In genomic region chr2:11514081-11514730, GRCh38 we compare ENCODE assay signal across 16 cellular contexts. TPM values are rescaled to one million over a fixed set of nuclear protein-coding genes. Genes with fewer than 3 reads are reported as not detected.
DNase-seq lines count a peak whose midpoint lies in the region; ATAC-seq, FAIRE-seq and TF ChIP-seq lines count a peak whose summit lies in the region.
"Had no signal": no experiment of that assay in that cellular context is flagged by ENCODE, and none has a peak within 500 bp of the region (broad histone marks: within the 10 kb centered on the region; RNA-seq: fewer than 3 reads in every experiment).

No MANE protein-coding gene starts in this region.

- H3K27me3 ChIP-seq in A673 (replicated peaks; ENCODE audit: insufficient read depth, low read depth, low read length, poor library complexity) (no peaks in the 10 kb centered on the region), HepG2 (ENCODE audit: control insufficient read depth in 1 of 2, insufficient read depth in 2 of 2, low read length in 2 of 2) (no peaks in the 10 kb centered on the region), ovary (no peaks in the 10 kb centered on the region)

- no peak overlapping the region for H3K27ac ChIP-seq in A673 (ENCODE audit: low read depth, low read length, poor library complexity, severe bottlenecking)
- H3K27ac ChIP-seq in HepG2 (ENCODE audit: extremely low read length, insufficient read depth, low read length) = peak overlapping the region; percentile 56
- peak overlapping the region; percentile 33 to 63 for H3K27ac ChIP-seq in ovary
- H3K27ac ChIP-seq: GM23248, HL-60 had no signal

- H2AFZ ChIP-seq in HepG2 (ENCODE audit: low read length) = no peak overlapping the region
- H2AFZ ChIP-seq: GM23248 had no signal

- FAIRE-seq in HepG2 (lab: Jason Lieb, UNC) = peak; percentile 71
- FAIRE-seq: K562 had no signal

- intact Hi-C loops in A673 (cut with micrococcal nuclease; ENCODE audit: unreplicated experiment) = no loop called here
- intact Hi-C loops in HepG2 (cut with micrococcal nuclease; ENCODE audit: unreplicated experiment) = no loop called here
- intact Hi-C loops in ovary (cut with DNase I) = loop anchor here in 1 of 4 donors (5.0 kb wide), 1 partner anchor 37 kb away; no protein-coding TSS in a partner anchor

- in situ Hi-C loops in HepG2 (cut with HindIII; ENCODE audit: extremely low pct_ligation_motif_present, low pct_unique_long_range_greater_than_20kb) = no loop called here

- DNase-seq in A673 (ENCODE audit: low spot score) (peak; percentile 31), NCI-H69 (lab: John Stamatoyannopoulos, UW) (peak; percentile 18), HepG2 (ENCODE audit: low spot score) (peak; percentile 66), ovary (no peak), dermis blood vessel endothelial cell (no peak), NCI-H82 treated with DMSO at 0.1 percent for 48 hours (lab: John Stamatoyannopoulos, UW; ENCODE audit: unreplicated experiment) (no peak)
- DNase-seq: C1 segment of cervical spinal cord; CD4-positive, alpha-beta memory T cell; DND-41; GDM1; GM23248; H9 had no signal

- H3K79me2 ChIP-seq in HepG2 (ENCODE audit: insufficient read depth, low read length) = peaks cover 94% of the 10 kb centered on the region

- TF ChIP-seq EP300 in HepG2 (IDR thresholded peaks at IDR 0.05; ENCODE audit: low read depth in 2 of 2, low read length in 2 of 2) (peak in 1 of 2 experiments; percentile 65; a peak in 1 of 4 replicates), HepG2 (CRISPR knock-in tag; IDR thresholded peaks at IDR 0.05; ENCODE audit: borderline replicate concordance) (peak; percentile 29; the same call in 1 of the 2 replicates), ovary (IDR thresholded peaks at IDR 0.05) (no peak)

- CTCF ChIA-PET in A673 (lab: Charles Lee) (interaction anchor here (0.9 kb wide), 1 partner anchor 69 kb away, joined by 3 read pairs; no protein-coding TSS in a partner anchor), HepG2 (lab: Yijun Ruan, JAX; ENCODE audit: low intra/inter-chr PET ratio, low total read pairs) (no interaction called here)

- POLR2A ChIA-PET in A673 (lab: Charles Lee; ENCODE audit: low non-redundant PET) = no interaction called here
- POLR2A ChIA-PET in HepG2 (lab: Yijun Ruan, JAX) = interaction anchor here (1.0 to 2.6 kb wide), 3 partner anchors 15 to 25 kb away, joined by 3 to 16 read pairs (median 3); no protein-coding TSS in a partner anchor

- 79% methylated on average over 3 of the region's 3 CpGs for WGBS in HepG2 (ENCODE audit: low lambda C conversion rate)
- 80 to 90% (median 83%) methylated on average over 3 of the region's 3 CpGs for WGBS in ovary, 3 donors

- TF ChIP-seq CTCF in A673 (conservative IDR thresholded peaks at IDR 0.05; ENCODE audit: low read depth, low read length) = no peak
- TF ChIP-seq CTCF in HepG2 (CRISPR knock-in tag; IDR thresholded peaks at IDR 0.05) = no peak
- no peak for TF ChIP-seq CTCF in ovary (IDR thresholded peaks at IDR 0.05)

- H3K4me3 ChIP-seq in A673 (ENCODE audit: low read depth, low read length, poor library complexity, severe bottlenecking) (no peak overlapping the region), HepG2 (replicated peaks in 1 of 3; ENCODE audit: insufficient read depth in 1 of 3, low read depth in 2 of 3, low read length in 3 of 3) (no peak overlapping the region; a peak in 1 of 6 replicates), ovary (no peak overlapping the region)
- H3K4me3 ChIP-seq: GM23248, K562 had no signal

- TF ChIP-seq POLR2A in HepG2 (IDR thresholded peaks at IDR 0.05; ENCODE audit: insufficient read depth in 1 of 2, low read depth in 2 of 2, low read length in 2 of 2) = no peak
- no peak for TF ChIP-seq POLR2A in ovary (IDR thresholded peaks at IDR 0.05)

- no peaks in the 10 kb centered on the region for H3K4me1 ChIP-seq in A673 (ENCODE audit: insufficient read depth, low read length, poor library complexity, severe bottlenecking)
- peaks cover 86% of the 10 kb centered on the region for H3K4me1 ChIP-seq in HepG2 (ENCODE audit: insufficient read depth, low read length)
- peaks cover 29% of the 10 kb centered on the region for H3K4me1 ChIP-seq in ovary (ENCODE audit: insufficient read depth)

- H3K36me3 ChIP-seq in A673 (ENCODE audit: insufficient read depth, low read length, poor library complexity, severe bottlenecking) (no peaks in the 10 kb centered on the region), HepG2 (replicated peaks in 1 of 2; ENCODE audit: control insufficient read depth in 1 of 2, insufficient read depth in 2 of 2, low read length in 2 of 2) (peaks cover 4 to 5% of the 10 kb centered on the region in 2 experiments; a peak in 4 of 5 replicates), ovary (no peaks in the 10 kb centered on the region)

- no peak for TF ChIP-seq RAD21 in HepG2 (CRISPR knock-in tag; IDR thresholded peaks at IDR 0.05)

- H3K9me3 ChIP-seq in A673 (ENCODE audit: low read depth, low read length, poor library complexity, severe bottlenecking) (no peaks in the 10 kb centered on the region), HepG2 (ENCODE audit: low read length) (no peaks in the 10 kb centered on the region), ovary (no peaks in the 10 kb centered on the region)

- BruUV-seq in A673 (replicated peaks; lab: Mats Ljungman, UMichigan) = no TSS peak
- BruUV-seq in HepG2 (replicated peaks; lab: Mats Ljungman, UMichigan) = no TSS peak

- peak overlapping the region; percentile 26 for H3K4me2 ChIP-seq in HepG2 (ENCODE audit: low read depth, low read length)

- no peaks in the 10 kb centered on the region for H4K20me1 ChIP-seq in HepG2 (ENCODE audit: insufficient read depth, low read length)

- ATAC-seq in HepG2 (peak; percentile 67), GM19467 (IDR thresholded peaks at IDR 0.05; ENCODE audit: unreplicated experiment) (no peak), HG02571 (IDR thresholded peaks at IDR 0.05; ENCODE audit: unreplicated experiment) (no peak)
- ATAC-seq: K562 had no signal

- no peak overlapping the region for H3K9ac ChIP-seq in HepG2 (ENCODE audit: insufficient read depth, low read depth, low read length)
- H3K9ac ChIP-seq: GM23248 had no signal

TF ChIP-seq in HepG2, 621 proteins besides CTCF, POLR2A, EP300 and RAD21 (continues in another document):
- TF ChIP-seq ZBTB21 (CRISPR knock-in tag; IDR thresholded peaks at IDR 0.05) (no peak), KMT2A (CRISPR knock-in tag; IDR thresholded peaks at IDR 0.05) (peak; percentile 6; the same call in 1 of the 2 replicates)

RNA-seq across cellular contexts. Expression of gene GREB1, which starts 19.6 kb away (rescaled TPM):
- total RNA-seq in A673 (2021) (1.3 and 1.5 TPM in 2 replicates), HepG2 (2016; rRNA removed; fragmentation: Illumina TruSeq; extraction: Trizol) (61.2 and 64.2 TPM in 2 replicates), ovary (100 to 1,000 TPM; 219 to 723 (median 335) TPM), dermis blood vessel endothelial cell (0.17 and 0.33 TPM in 2 replicates)
- 22.9 and 28.7 TPM in 2 replicates for total RNA-seq in HepG2 (2016; cell fraction: cytosol; rRNA removed; fragmentation: Illumina TruSeq; extraction: Trizol; ENCODE audit: low read depth)
- total RNA-seq in HepG2 (2016; cell fraction: insoluble cytoplasmic fraction; rRNA removed; fragmentation: Illumina TruSeq; extraction: Trizol) = 62.9 and 63.8 TPM in 2 replicates
- total RNA-seq in HepG2 (2016; cell fraction: membrane; rRNA removed; fragmentation: Illumina TruSeq; extraction: Trizol) = 43.0 and 57.1 TPM in 2 replicates
- 118 and 132 TPM in 2 replicates for total RNA-seq in HepG2 (2016; cell fraction: nucleus; rRNA removed; fragmentation: Illumina TruSeq; extraction: Trizol)
- polyA plus RNA-seq in HepG2 (2011; rRNA removed) (26.8 and 31.3 TPM in 2 replicates), ovary (100 to 1,000 TPM; 104 to 228 TPM)
- 20.4 and 21.0 TPM in 2 replicates for polyA plus RNA-seq in HepG2 (2011; cell fraction: cytosol; rRNA removed)
- 110 and 130 TPM in 2 replicates for polyA plus RNA-seq in HepG2 (2011; cell fraction: nucleus; rRNA removed)
- polyA plus RNA-seq in HepG2 (2012) = 47.0 and 84.0 TPM in 2 replicates
- 10.7 and 14.3 TPM in 2 replicates for polyA plus RNA-seq in HepG2 (2016; cell fraction: cytosol; fragmentation: Illumina TruSeq; extraction: Trizol; ENCODE audit: low read depth)
- 38.8 and 51.0 TPM in 2 replicates for polyA plus RNA-seq in HepG2 (2016; cell fraction: insoluble cytoplasmic fraction; fragmentation: Illumina TruSeq; extraction: Trizol; ENCODE audit: low read depth)
- polyA plus RNA-seq in HepG2 (2016; cell fraction: membrane; fragmentation: Illumina TruSeq; extraction: Trizol; ENCODE audit: low read depth) = 17.8 and 18.3 TPM in 2 replicates
- 158 and 174 TPM in 2 replicates for polyA plus RNA-seq in HepG2 (2016; cell fraction: nucleus; fragmentation: Illumina TruSeq; extraction: Trizol; ENCODE audit: insufficient read depth, low read depth)
- 1.5 and 97.9 TPM in 2 replicates for polyA minus RNA-seq in HepG2 (2011; rRNA and poly(A)+ RNA removed; ENCODE audit: low replicate concordance)
- polyA minus RNA-seq in HepG2 (2011; cell fraction: cytosol; rRNA and poly(A)+ RNA removed) = 60.3 and 64.2 TPM in 2 replicates
- polyA minus RNA-seq in HepG2 (2011; cell fraction: nucleus; rRNA and poly(A)+ RNA removed) = 142 and 160 TPM in 2 replicates
- total RNA-seq: GM23248 had no signal
- polyA plus RNA-seq: CD4-positive, alpha-beta memory T cell; GM23248 had no signal

RNA-seq across cellular contexts. Expression of gene E2F6, which starts 48.2 kb away (rescaled TPM):
- total RNA-seq in A673 (2021) = 32.8 and 35.5 TPM in 2 replicates
- total RNA-seq in HepG2 (2016; rRNA removed; fragmentation: Illumina TruSeq; extraction: Trizol) = 36.0 and 40.1 TPM in 2 replicates
- 13.0 and 13.9 TPM in 2 replicates for total RNA-seq in HepG2 (2016; cell fraction: cytosol; rRNA removed; fragmentation: Illumina TruSeq; extraction: Trizol; ENCODE audit: low read depth)
- 36.8 and 38.9 TPM in 2 replicates for total RNA-seq in HepG2 (2016; cell fraction: insoluble cytoplasmic fraction; rRNA removed; fragmentation: Illumina TruSeq; extraction: Trizol)
- total RNA-seq in HepG2 (2016; cell fraction: membrane; rRNA removed; fragmentation: Illumina TruSeq; extraction: Trizol) = 37.8 and 40.8 TPM in 2 replicates
- 35.5 and 39.9 TPM in 2 replicates for total RNA-seq in HepG2 (2016; cell fraction: nucleus; rRNA removed; fragmentation: Illumina TruSeq; extraction: Trizol)
- 22.6 and 27.3 TPM in 2 replicates for polyA plus RNA-seq in HepG2 (2011; rRNA removed)
- polyA plus RNA-seq in HepG2 (2011; cell fraction: cytosol; rRNA removed) = 9.9 and 16.5 TPM in 2 replicates
- polyA plus RNA-seq in HepG2 (2011; cell fraction: nucleus; rRNA removed) = 15.6 and 16.3 TPM in 2 replicates
- polyA plus RNA-seq in HepG2 (2012) = 28.6 and 31.7 TPM in 2 replicates
- 10.7 and 15.9 TPM in 2 replicates for polyA plus RNA-seq in HepG2 (2016; cell fraction: cytosol; fragmentation: Illumina TruSeq; extraction: Trizol; ENCODE audit: low read depth)
- polyA plus RNA-seq in HepG2 (2016; cell fraction: insoluble cytoplasmic fraction; fragmentation: Illumina TruSeq; extraction: Trizol; ENCODE audit: low read depth) = 49.4 and 50.1 TPM in 2 replicates
- polyA plus RNA-seq in HepG2 (2016; cell fraction: membrane; fragmentation: Illumina TruSeq; extraction: Trizol; ENCODE audit: low read depth) = 27.3 and 31.7 TPM in 2 replicates
- 72.4 and 76.7 TPM in 2 replicates for polyA plus RNA-seq in HepG2 (2016; cell fraction: nucleus; fragmentation: Illumina TruSeq; extraction: Trizol; ENCODE audit: insufficient read depth, low read depth)
- 8.6 and 12.9 TPM in 2 replicates for polyA minus RNA-seq in HepG2 (2011; rRNA and poly(A)+ RNA removed; ENCODE audit: low replicate concordance)
- polyA minus RNA-seq in HepG2 (2011; cell fraction: cytosol; rRNA and poly(A)+ RNA removed) = 10.9 and 11.8 TPM in 2 replicates
- polyA minus RNA-seq in HepG2 (2011; cell fraction: nucleus; rRNA and poly(A)+ RNA removed) = 32.4 and 33.1 TPM in 2 replicates
- 10 to 100 TPM; 10.5 to 19.6 (median 17.7) TPM for total RNA-seq in ovary
- 10 to 100 TPM in 1 of 2 donors, 1 to 10 TPM in 1; 9.9 to 13.6 TPM for polyA plus RNA-seq in ovary
- total RNA-seq in dermis blood vessel endothelial cell = 13.9 and 14.8 TPM in 2 replicates

Comparison
In these comparisons a context has a peak if more than half of its experiments do, and no peak if none do; other contexts are left out.
1. DNase-seq: peak in A673 (single experiment), NCI-H69 (single experiment) and HepG2 (single experiment); none in ovary (0 of 5), dermis blood vessel endothelial cell (single experiment) and NCI-H82 treated with DMSO at 0.1 percent for 48 hours (single experiment).